ENCODE assay signal across 24 cellular contexts in genomic region chr12:48366131-48366530, GRCh38. TPM values are rescaled to one million over a fixed set of nuclear protein-coding genes. Genes with fewer than 3 reads are reported as not detected.
A peak's percentile ranks its signal among the peaks of the same experiment; 100 is the strongest.
DNase-seq lines count a peak whose midpoint lies in the region; ATAC-seq and TF ChIP-seq lines count a peak whose summit lies in the region.
"Had no signal": no experiment of that assay in that cellular context is flagged by ENCODE, and none has a peak within 500 bp of the region (broad histone marks: within the 10 kb centered on the region; RNA-seq: fewer than 3 reads in every experiment).

No MANE protein-coding gene starts in this region.

- H3K4me1 ChIP-seq in smooth muscle cell (ENCODE audit: low read depth) = no peaks in the 10 kb centered on the region

- TF ChIP-seq CTCF in WTC11 (IDR thresholded peaks at IDR 0.05) = no peak
- TF ChIP-seq CTCF in smooth muscle cell (IDR thresholded peaks at IDR 0.05; ENCODE audit: borderline replicate concordance, insufficient read depth, poor library complexity, severe bottlenecking) = no peak

- intact Hi-C loops in activated CD4-positive, alpha-beta T cell treated with anti-CD3 and anti-CD28 coated beads, Interleukin-2, amount 10 ng/mL, durations not matched to agents 24 days and 14 days (cut with micrococcal nuclease) = no loop called here

- no peaks in the 10 kb centered on the region for H3K79me2 ChIP-seq in smooth muscle cell (ENCODE audit: low read depth)

- peak overlapping the region; percentile 30 for H3K27ac ChIP-seq in smooth muscle cell (ENCODE audit: low read depth)
- no peak overlapping the region for H3K27ac ChIP-seq in caudate nucleus (ENCODE audit: low read depth, low read length)
- H3K27ac ChIP-seq: 22Rv1 had no signal

- H3K4me1 Mint-ChIP-seq in activated CD4-positive, alpha-beta T cell treated with anti-CD3 and anti-CD28 coated beads, Interleukin-2, amount 10 ng/mL, durations not matched to agents 24 days and 14 days = no peaks in the 10 kb centered on the region
- no peaks in the 10 kb centered on the region for H3K4me1 Mint-ChIP-seq in activated CD4-positive, alpha-beta T cell treated with anti-CD3 and anti-CD28 coated beads, Interleukin-2, amount 10 ng/mL, durations not matched to agents 7 days and 5 days
- no peaks in the 10 kb centered on the region for H3K4me1 Mint-ChIP-seq in WTC11

- POLR2A ChIA-PET in activated CD4-positive, alpha-beta T cell treated with anti-CD3 and anti-CD28 coated beads, Interleukin-2, amount 10 ng/mL, durations not matched to agents 7 days and 5 days (lab: Charles Lee) = no interaction called here
- POLR2A ChIA-PET in WTC11 (lab: Charles Lee) = no interaction called here

- no peaks in the 10 kb centered on the region for H3K36me3 ChIP-seq in smooth muscle cell (ENCODE audit: low read depth)
- H3K36me3 ChIP-seq: MG63 had no signal

- H3K9me3 Mint-ChIP-seq in activated CD4-positive, alpha-beta T cell treated with anti-CD3 and anti-CD28 coated beads, Interleukin-2, amount 10 ng/mL, durations not matched to agents 24 days and 14 days = no peaks in the 10 kb centered on the region
- H3K9me3 Mint-ChIP-seq in activated CD4-positive, alpha-beta T cell treated with anti-CD3 and anti-CD28 coated beads, Interleukin-2, amount 10 ng/mL, durations not matched to agents 7 days and 5 days = no peaks in the 10 kb centered on the region
- no peaks in the 10 kb centered on the region for H3K9me3 Mint-ChIP-seq in WTC11
- H3K9me3 Mint-ChIP-seq: HFFc6 had no signal

- H3K27ac Mint-ChIP-seq in activated CD4-positive, alpha-beta T cell treated with anti-CD3 and anti-CD28 coated beads, Interleukin-2, amount 10 ng/mL, durations not matched to agents 24 days and 14 days = no peak overlapping the region
- no peak overlapping the region for H3K27ac Mint-ChIP-seq in activated CD4-positive, alpha-beta T cell treated with anti-CD3 and anti-CD28 coated beads, Interleukin-2, amount 10 ng/mL, durations not matched to agents 7 days and 5 days
- no peak overlapping the region for H3K27ac Mint-ChIP-seq in WTC11
- H3K27ac Mint-ChIP-seq: H9, HFFc6 had no signal

- no peak overlapping the region for H3K4me3 Mint-ChIP-seq in activated CD4-positive, alpha-beta T cell treated with anti-CD3 and anti-CD28 coated beads, Interleukin-2, amount 10 ng/mL, durations not matched to agents 24 days and 14 days
- H3K4me3 Mint-ChIP-seq in activated CD4-positive, alpha-beta T cell treated with anti-CD3 and anti-CD28 coated beads, Interleukin-2, amount 10 ng/mL, durations not matched to agents 7 days and 5 days = no peak overlapping the region
- H3K4me3 Mint-ChIP-seq in WTC11 = no peak overlapping the region
- H3K4me3 Mint-ChIP-seq: H9, HFFc6 had no signal

- H3K27me3 Mint-ChIP-seq in activated CD4-positive, alpha-beta T cell treated with anti-CD3 and anti-CD28 coated beads, Interleukin-2, amount 10 ng/mL, durations not matched to agents 24 days and 14 days = peaks cover 8% of the 10 kb centered on the region
- H3K27me3 Mint-ChIP-seq in activated CD4-positive, alpha-beta T cell treated with anti-CD3 and anti-CD28 coated beads, Interleukin-2, amount 10 ng/mL, durations not matched to agents 7 days and 5 days = peaks cover 17% of the 10 kb centered on the region
- peaks cover 13% of the 10 kb centered on the region for H3K27me3 Mint-ChIP-seq in WTC11 (ENCODE audit: low read depth)

- CTCF ChIA-PET in activated CD4-positive, alpha-beta T cell treated with anti-CD3 and anti-CD28 coated beads, Interleukin-2, amount 10 ng/mL, durations not matched to agents 7 days and 5 days (lab: Charles Lee) = no interaction called here
- CTCF ChIA-PET in WTC11 (lab: Charles Lee) = interaction anchor here (0.6 to 1.4 kb wide), 4 partner anchors 76 to 380 kb away, joined by 3 to 6 read pairs (median 3); no protein-coding TSS in a partner anchor

- no peak overlapping the region for H3K9ac ChIP-seq in smooth muscle cell (ENCODE audit: low read depth)

- no peaks in the 10 kb centered on the region for H3K27me3 ChIP-seq in smooth muscle cell (ENCODE audit: low read depth)

- DNase-seq in activated CD4-positive, alpha-beta T cell treated with anti-CD3 and anti-CD28 coated beads, Interleukin-2, amount 10 ng/mL, durations not matched to agents 24 days and 14 days = peak; percentile 31
- DNase-seq in activated CD4-positive, alpha-beta T cell treated with anti-CD3 and anti-CD28 coated beads, Interleukin-2, amount 10 ng/mL, durations not matched to agents 7 days and 5 days = no peak
- DNase-seq in WTC11 (ENCODE audit: low spot score) (no peak), islet precursor cell (peak; percentile 79), smooth muscle cell (lab: John Stamatoyannopoulos, UW; ENCODE audit: unreplicated experiment) (no peak), NCI-H2029 treated with DMSO at 0.1 percent for 48 hours (lab: John Stamatoyannopoulos, UW) (no peak), caudate nucleus (lab: John Stamatoyannopoulos, UW) (no peak)
- no peak for DNase-seq in stimulated activated CD4-positive, alpha-beta T cell treated with anti-CD3 and anti-CD28 coated beads, Interleukin-4, amount 100 ng/mL, for 24 hours
- DNase-seq: ACHN, AML-193, C1 segment of cervical spinal cord, GDM1, H9, HFFc6, Kasumi-1, MG63, NCI-H1417, NCI-H187, NCI-H2227 treated with DMSO at 0.1 percent for 48 hours, NCI-H510A, NCI-H748 treated with DMSO at 0.1 percent for 48 hours, OCI-M1, SHP77 had no signal

- ATAC-seq in WTC11 = peak; percentile 51

- WGBS in smooth muscle cell (ENCODE audit: low lambda C conversion rate) = 16% methylated on average over 2 of the region's 2 CpGs

- no peaks in the 10 kb centered on the region for H4K20me1 ChIP-seq in smooth muscle cell (ENCODE audit: low read depth)

- H3F3A ChIP-seq in smooth muscle cell (ENCODE audit: low read depth) = no peaks in the 10 kb centered on the region

- no peak overlapping the region for H3K4me3 ChIP-seq in smooth muscle cell
- H3K4me3 ChIP-seq: MG63 had no signal

- no peaks in the 10 kb centered on the region for H3K36me3 Mint-ChIP-seq in activated CD4-positive, alpha-beta T cell treated with anti-CD3 and anti-CD28 coated beads, Interleukin-2, amount 10 ng/mL, durations not matched to agents 24 days and 14 days (ENCODE audit: low read depth)
- H3K36me3 Mint-ChIP-seq in activated CD4-positive, alpha-beta T cell treated with anti-CD3 and anti-CD28 coated beads, Interleukin-2, amount 10 ng/mL, durations not matched to agents 7 days and 5 days (ENCODE audit: low read depth) = no peaks in the 10 kb centered on the region
- H3K36me3 Mint-ChIP-seq in WTC11 = no peaks in the 10 kb centered on the region

- peak overlapping the region; percentile 35 for H3K4me2 ChIP-seq in smooth muscle cell

- peaks cover 4% of the 10 kb centered on the region for H3K9me3 ChIP-seq in smooth muscle cell (replicated peaks; ENCODE audit: low read depth)
- H3K9me3 ChIP-seq: MG63 had no signal

- peak overlapping the region; percentile 60 for H2AFZ ChIP-seq in smooth muscle cell (ENCODE audit: low read depth)

TF ChIP-seq in WTC11, 78 proteins besides CTCF, POLR2A, EP300 and RAD21 (continues in another document):
- TF ChIP-seq FOXP4 (CRISPR knock-in tag; IDR thresholded peaks at IDR 0.05) (no peak), E2F5 (CRISPR knock-in tag; IDR thresholded peaks at IDR 0.05) (no peak), MYBL2 (CRISPR knock-in tag; IDR thresholded peaks at IDR 0.05) (no peak), RORB (CRISPR knock-in tag; IDR thresholded peaks at IDR 0.05) (no peak), JUN (CRISPR knock-in tag; IDR thresholded peaks at IDR 0.05) (no peak), MXD4 (CRISPR knock-in tag; IDR thresholded peaks at IDR 0.05; ENCODE audit: borderline replicate concordance) (no peak), ZSCAN18 (CRISPR knock-in tag; IDR thresholded peaks at IDR 0.05) (no peak), ZNF232 (CRISPR knock-in tag; IDR thresholded peaks at IDR 0.05) (no peak)

RNA-seq across cellular contexts. Expression of gene ZNF641, which starts 15.4 kb away (rescaled TPM):
- 6.7 and 7.6 TPM in 2 replicates for total RNA-seq in activated CD4-positive, alpha-beta T cell treated with anti-CD3 and anti-CD28 coated beads, Interleukin-2, amount 10 ng/mL, durations not matched to agents 24 days and 14 days
- 10 to 100 TPM; 21.5 to 24.0 TPM for total RNA-seq in activated CD4-positive, alpha-beta T cell treated with anti-CD3 and anti-CD28 coated beads, Interleukin-2, amount 10 ng/mL, durations not matched to agents 7 days and 5 days
- total RNA-seq in WTC11 (2021) (6.9 to 8.3 TPM (median 7.8 TPM) in 3 replicates), smooth muscle cell (28.1 and 61.4 TPM in 2 replicates)
- 19.4 and 22.6 TPM in 2 replicates for polyA plus RNA-seq in smooth muscle cell

Comparison
In these comparisons a context has a peak if more than half of its experiments do, and no peak if none do; other contexts are left out.
1. DNase-seq: peak in activated CD4-positive, alpha-beta T cell treated with anti-CD3 and anti-CD28 coated beads, Interleukin-2, amount 10 ng/mL, durations not matched to agents 24 days and 14 days (single experiment) and islet precursor cell (single experiment); none in activated CD4-positive, alpha-beta T cell treated with anti-CD3 and anti-CD28 coated beads, Interleukin-2, amount 10 ng/mL, durations not matched to agents 7 days and 5 days (single experiment), WTC11 (single experiment), smooth muscle cell (single experiment), NCI-H2029 treated with DMSO at 0.1 percent for 48 hours (single experiment), stimulated activated CD4-positive, alpha-beta T cell treated with anti-CD3 and anti-CD28 coated beads, Interleukin-4, amount 100 ng/mL, for 24 hours (single experiment) and caudate nucleus (0 of 61).